35 cellular contexts compared by ENCODE assay signal in genomic region chr2:151562398-151562797, GRCh38.
"Had no signal": no experiment of that assay in that cellular context is flagged by ENCODE, and none has a peak within 500 bp of the region (broad histone marks: within the 10 kb centered on the region; RNA-seq: fewer than 3 reads in every experiment).

No MANE protein-coding gene starts in this region.

- DNase-seq: Karpas-422, Kasumi-1, KG1, MG63, MM.1S, MV-4-11, NCI-H1048, NCI-H1092, NCI-H1092 treated with DMSO at 0.1 percent for 48 hours, NCI-H1105, NCI-H1105 treated with DMSO at 0.1 percent for 48 hours, NCI-H1417, NCI-H1417 treated with DMSO at 0.1 percent for 48 hours, NCI-H1436, NCI-H1436 treated with DMSO at 0.1 percent for 48 hours, NCI-H146, NCI-H1694, NCI-H1694 treated with DMSO at 0.1 percent for 48 hours, NCI-H187, NCI-H187 treated with DMSO at 0.1 percent for 48 hours, NCI-H1930, NCI-H2029, NCI-H2029 treated with DMSO at 0.1 percent for 48 hours, NCI-H2081, NCI-H2081 treated with DMSO at 0.1 percent for 48 hours, NCI-H2107, NCI-H2171, NCI-H2171 treated with DMSO at 0.1 percent for 48 hours, NCI-H2227 treated with DMSO at 0.1 percent for 48 hours, NCI-H226, NCI-H345, NCI-H446, NCI-H446 treated with DMSO at 0.1 percent for 48 hours, NCI-H510A had no signal

- H3K9me3 ChIP-seq: MG63 had no signal

- H3K4me3 ChIP-seq: MG63 had no signal

- H3K4me2 ChIP-seq: KMS-11 had no signal

- H3K27me3 ChIP-seq: MG63 had no signal

- H3K36me3 ChIP-seq: MG63 had no signal

- H3K9ac ChIP-seq: KMS-11 had no signal

- H3K27ac ChIP-seq: KMS-11 had no signal
